In genomic region chrX:25020391-25021131, GRCh38 we compare ENCODE assay signal across 7 cellular contexts. TPM values are rescaled to one million over a fixed set of nuclear protein-coding genes. Genes with fewer than 3 reads are reported as not detected.
DNase-seq lines count a peak whose midpoint lies in the region; TF ChIP-seq lines count a peak whose summit lies in the region.

No MANE protein-coding gene starts in this region.

- H3K36me3 Mint-ChIP-seq in dendritic cell treated with granulocyte-macrophage colony-stimulating factor and Interleukin-4, amounts not matched to agents 40 ng/mL and 50 ng/mL, for 4 days (ENCODE audit: low read depth) = no peaks in the 10 kb centered on the region

- WGBS in neuronal stem cell (ENCODE audit: extremely low coverage in 2 of 2, insufficient read length in 2 of 2, insufficient replicate concordance in 1 of 2), 2 donors = no CpG with 5 or more reads among the region's 48 CpGs

- no peak overlapping the region for H2AK5ac ChIP-seq in neuronal stem cell (ENCODE audit: low read depth, low read length)

- H3K9me3 Mint-ChIP-seq in dendritic cell treated with granulocyte-macrophage colony-stimulating factor and Interleukin-4, amounts not matched to agents 40 ng/mL and 50 ng/mL, for 4 days = no peaks in the 10 kb centered on the region

- intact Hi-C loops in dendritic cell treated with granulocyte-macrophage colony-stimulating factor and Interleukin-4, amounts not matched to agents 40 ng/mL and 50 ng/mL, for 4 days (cut with micrococcal nuclease) = loop anchor here (5.0 kb wide), 1 partner anchor 183 kb away; no protein-coding TSS in a partner anchor

- no peak overlapping the region for H3K23ac ChIP-seq in neuronal stem cell (ENCODE audit: low read depth, low read length, poor library complexity)

- H3K4me3 ChIP-seq in GM12864 (ENCODE audit: low read depth, low read length) = no peak overlapping the region
- peak overlapping the region; percentile 42 for H3K4me3 ChIP-seq in HAP-1
- H3K4me3 ChIP-seq in NT2/D1 (ENCODE audit: insufficient read length, low read depth) = no peak overlapping the region
- peak overlapping the region in 1 of 2 donors; percentile 65 for H3K4me3 ChIP-seq in neuronal stem cell (ENCODE audit: low read length in 2 of 2)

- peak overlapping the region; percentile 72 for H2AFZ ChIP-seq in neuronal stem cell (ENCODE audit: low read length)

- H3K18ac ChIP-seq in neuronal stem cell (ENCODE audit: low read length) = no peak overlapping the region

- no peak overlapping the region for H4K91ac ChIP-seq in neuronal stem cell (ENCODE audit: low read depth, low read length, poor library complexity)

- no peak overlapping the region for H2BK5ac ChIP-seq in neuronal stem cell (ENCODE audit: low read length)

- H3K27me3 ChIP-seq in HAP-1 (ENCODE audit: low read depth) = peaks cover 8% of the 10 kb centered on the region
- peaks cover 97% of the 10 kb centered on the region for H3K27me3 ChIP-seq in NT2/D1 (ENCODE audit: insufficient read depth, insufficient read length)
- peaks cover under 1 to 97% (median 66%) of the 10 kb centered on the region in 3 experiments for H3K27me3 ChIP-seq in neuronal stem cell (ENCODE audit: control insufficient read depth in 3 of 3, insufficient read depth in 3 of 3, low read depth in 1 of 3, low read length in 3 of 3)

- no peak overlapping the region for H3K27ac ChIP-seq in neuronal stem cell (replicated peaks; ENCODE audit: low read length)

- H4K8ac ChIP-seq in neuronal stem cell (ENCODE audit: low read depth, low read length) = no peak overlapping the region

- H3K4me1 Mint-ChIP-seq in dendritic cell treated with granulocyte-macrophage colony-stimulating factor and Interleukin-4, amounts not matched to agents 40 ng/mL and 50 ng/mL, for 4 days (ENCODE audit: low read depth) = peaks cover 38% of the 10 kb centered on the region

- H3K4me2 ChIP-seq in neuronal stem cell (ENCODE audit: insufficient read depth, low read length, poor library complexity, severe bottlenecking) = peak overlapping the region; percentile 49

- H3K79me1 ChIP-seq in neuronal stem cell (ENCODE audit: low read depth, low read length) = no peaks in the 10 kb centered on the region

- no peak overlapping the region for H3K14ac ChIP-seq in neuronal stem cell (ENCODE audit: low read length)

- no peak overlapping the region for H3K27ac Mint-ChIP-seq in dendritic cell treated with granulocyte-macrophage colony-stimulating factor and Interleukin-4, amounts not matched to agents 40 ng/mL and 50 ng/mL, for 4 days

- H3K36me3 ChIP-seq in HAP-1 (replicated peaks) (no peaks in the 10 kb centered on the region), NT2/D1 (ENCODE audit: insufficient read depth, insufficient read length, low read length) (no peaks in the 10 kb centered on the region), neuronal stem cell (replicated peaks in 1 of 2; ENCODE audit: control insufficient read depth in 2 of 2, insufficient read depth in 2 of 2, low read length in 2 of 2) (no peaks in the 10 kb centered on the region)

- in situ Hi-C loops in HAP-1 (cut with MboI; ENCODE audit: low sequenced_read_pairs) = no loop called here

- H3K9me3 ChIP-seq in HAP-1 = no peaks in the 10 kb centered on the region
- no peaks in the 10 kb centered on the region for H3K9me3 ChIP-seq in NT2/D1 (ENCODE audit: insufficient read depth, low read length)
- no peaks in the 10 kb centered on the region for H3K9me3 ChIP-seq in neuronal stem cell (replicated peaks in 1 of 2; ENCODE audit: control insufficient read depth in 2 of 2, insufficient read depth in 1 of 2, low read depth in 1 of 2, low read length in 2 of 2)

- H2BK120ac ChIP-seq in neuronal stem cell (ENCODE audit: low read depth, low read length) = no peak overlapping the region

- H2BK15ac ChIP-seq in neuronal stem cell (ENCODE audit: low read length) = no peak overlapping the region

- peaks cover 85% of the 10 kb centered on the region for H3K27me3 Mint-ChIP-seq in dendritic cell treated with granulocyte-macrophage colony-stimulating factor and Interleukin-4, amounts not matched to agents 40 ng/mL and 50 ng/mL, for 4 days

- DNase-seq in GM12864 (ENCODE audit: low read depth) = no peak
- peak; percentile 78 to 88 for DNase-seq in HAP-1 (ENCODE audit: low spot score in 2 of 2)
- DNase-seq in NT2/D1 (ENCODE audit: low read depth, low spot score) = no peak
- DNase-seq in neuronal stem cell (ENCODE audit: low spot score) = no peak
- no peak for DNase-seq in SHP77 (lab: John Stamatoyannopoulos, UW)
- no peak for DNase-seq in NCI-H2107 (lab: John Stamatoyannopoulos, UW)

- peak; percentile 71 for TF ChIP-seq CTCF in GM12864 (IDR thresholded peaks at IDR 0.05; ENCODE audit: low read depth, low read length, missing control alignments)

- peak overlapping the region; percentile 63 for H3K4me3 Mint-ChIP-seq in dendritic cell treated with granulocyte-macrophage colony-stimulating factor and Interleukin-4, amounts not matched to agents 40 ng/mL and 50 ng/mL, for 4 days

- H3K9ac ChIP-seq in NT2/D1 (ENCODE audit: insufficient read length, low read depth) (peak overlapping the region; percentile 5), neuronal stem cell (ENCODE audit: low read depth, low read length, poor library complexity) (no peak overlapping the region)

- H2BK12ac ChIP-seq in neuronal stem cell (ENCODE audit: low read length) = no peak overlapping the region

- H3K4ac ChIP-seq in neuronal stem cell (ENCODE audit: low read length) = no peak overlapping the region

- H3K4me1 ChIP-seq in HAP-1 = peaks cover 46% of the 10 kb centered on the region
- peaks cover 6% of the 10 kb centered on the region for H3K4me1 ChIP-seq in NT2/D1 (ENCODE audit: insufficient read depth, insufficient read length)
- H3K4me1 ChIP-seq in neuronal stem cell (ENCODE audit: control insufficient read depth in 2 of 2, insufficient read depth in 1 of 2, low read depth in 1 of 2, low read length in 2 of 2) = peaks cover 0 to 2% of the 10 kb centered on the region in 2 donors

RNA-seq across cellular contexts. Expression of gene ARX, which starts 4.8 kb away (rescaled TPM):
- polyA plus RNA-seq in neuronal stem cell (2013, experiment 1 of 2) = 1.4 TPM
- polyA plus RNA-seq in neuronal stem cell (2013, experiment 2 of 2) = 1.4 TPM

Comparison
In these comparisons a context has a peak if more than half of its experiments do, and no peak if none do; other contexts are left out.
1. DNase-seq: peak in HAP-1 (2 of 2); none in GM12864 (single experiment), NT2/D1 (single experiment), neuronal stem cell (single experiment), SHP77 (0 of 2) and NCI-H2107 (single experiment).